Comparison of ENCODE assay signal across 28 cellular contexts in the genomic region with DNA sequence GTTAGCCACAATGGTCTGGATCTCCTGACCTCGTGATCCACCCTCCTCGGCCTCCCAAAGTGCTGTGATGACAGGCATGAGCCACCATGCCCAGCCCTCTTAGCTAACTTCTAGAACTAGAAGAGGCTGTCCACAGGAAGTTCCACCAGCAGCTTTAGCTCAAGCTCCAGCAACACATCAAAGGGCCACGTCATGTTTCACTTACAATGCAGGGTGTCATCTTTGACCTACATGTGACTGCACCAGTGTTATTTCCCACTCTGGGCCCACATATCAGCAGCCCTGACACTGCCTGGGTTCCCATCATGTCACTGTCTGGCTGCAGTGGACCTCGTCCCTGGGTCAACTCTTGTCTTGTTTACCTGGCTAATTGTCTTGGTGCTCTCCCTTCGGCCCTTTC.
"Had no signal": no experiment of that assay in that cellular context is flagged by ENCODE, and none has a peak within 500 bp of the region (broad histone marks: within the 10 kb centered on the region; RNA-seq: fewer than 3 reads in every experiment).

No MANE protein-coding gene starts in this region.

- H3K4me1 Mint-ChIP-seq: immature natural killer cell; naive thymus-derived CD8-positive, alpha-beta T cell; nephron; stimulated activated memory B cell treated with anti-CD40 and anti-IgM and Interleukin-4, amounts not matched to agents 10 μg/mL and 1 μg/mL and 100 μg/mL, for 72 hours; stimulated activated naive CD8-positive, alpha-beta T cell treated with anti-CD3 and anti-CD28 coated beads, Interleukin-15, amount 100 ng/mL, for 72 hours had no signal

- H3K27me3 Mint-ChIP-seq: stimulated activated naive CD8-positive, alpha-beta T cell treated with anti-CD3 and anti-CD28 coated beads, Interleukin-15, amount 100 ng/mL, for 72 hours had no signal

- H3K9me3 ChIP-seq: left lung, lower lobe of right lung, pancreas, prostate gland, sigmoid colon, spleen, tibial nerve, upper lobe of left lung, vagina had no signal

- H3K27ac Mint-ChIP-seq: immature natural killer cell; naive thymus-derived CD8-positive, alpha-beta T cell; nephron; stimulated activated memory B cell treated with anti-CD40 and anti-IgM and Interleukin-4, amounts not matched to agents 10 μg/mL and 1 μg/mL and 100 μg/mL, for 72 hours had no signal

- ATAC-seq: left colon; left lung; lower lobe of right lung; naive thymus-derived CD8-positive, alpha-beta T cell; pancreas; right cardiac atrium; stimulated activated memory B cell treated with anti-CD40 and anti-IgM and Interleukin-4, amounts not matched to agents 10 μg/mL and 1 μg/mL and 100 μg/mL, for 72 hours; stimulated activated naive CD8-positive, alpha-beta T cell treated with anti-CD3 and anti-CD28 coated beads, Interleukin-15, amount 100 ng/mL, for 72 hours had no signal

- H3K4me3 ChIP-seq: left lung, lower lobe of right lung, pancreas, prostate gland, sigmoid colon, spleen, tibial nerve, upper lobe of left lung, vagina had no signal

- H3K4me3 Mint-ChIP-seq: immature natural killer cell; naive thymus-derived CD8-positive, alpha-beta T cell; nephron; neural crest cell; stimulated activated memory B cell treated with anti-CD40 and anti-IgM and Interleukin-4, amounts not matched to agents 10 μg/mL and 1 μg/mL and 100 μg/mL, for 72 hours; stimulated activated naive CD8-positive, alpha-beta T cell treated with anti-CD3 and anti-CD28 coated beads, Interleukin-15, amount 100 ng/mL, for 72 hours had no signal

- H3K36me3 ChIP-seq: left lung, lower lobe of right lung, pancreas, prostate gland, sigmoid colon, spleen, tibial nerve, upper lobe of left lung, vagina had no signal

- H3K27me3 ChIP-seq: left lung, pancreas, sigmoid colon, spleen, tibial nerve, upper lobe of left lung, vagina had no signal

- H3K27ac ChIP-seq: left lung, lower lobe of right lung, pancreas, prostate gland, sigmoid colon, spleen, tibial nerve, upper lobe of left lung, vagina had no signal

- H3K9me3 Mint-ChIP-seq: nephron; neural crest cell; stimulated activated memory B cell treated with anti-CD40 and anti-IgM and Interleukin-4, amounts not matched to agents 10 μg/mL and 1 μg/mL and 100 μg/mL, for 72 hours; stimulated activated naive CD8-positive, alpha-beta T cell treated with anti-CD3 and anti-CD28 coated beads, Interleukin-15, amount 100 ng/mL, for 72 hours had no signal

- H3K4me1 ChIP-seq: left lung, lower lobe of right lung, pancreas, prostate gland, sigmoid colon, spleen, tibial nerve, upper lobe of left lung, vagina had no signal

- H3K36me3 Mint-ChIP-seq: immature natural killer cell; naive thymus-derived CD8-positive, alpha-beta T cell; stimulated activated memory B cell treated with anti-CD40 and anti-IgM and Interleukin-4, amounts not matched to agents 10 μg/mL and 1 μg/mL and 100 μg/mL, for 72 hours had no signal

- DNase-seq: hypothalamus; immature natural killer cell; kidney; left colon; left lung; lower lobe of right lung; mammary epithelial cell; mesenchymal stem cell; naive thymus-derived CD8-positive, alpha-beta T cell; nucleus accumbens; pancreas; posterior cingulate gyrus; retina; right cardiac atrium; sigmoid colon; small intestine; spleen; stimulated activated CD4-positive, alpha-beta T cell treated with anti-CD3 and anti-CD28 coated beads, Interleukin-4, amount 100 ng/mL, for 24 hours; stimulated activated naive CD4-positive, alpha-beta T cell treated with Interleukin-2 at 50 U/mL for 16 hours; stimulated activated naive CD8-positive, alpha-beta T cell treated with anti-CD3 and anti-CD28 coated beads, Interleukin-15, amount 100 ng/mL, for 72 hours; substantia nigra; upper lobe of left lung had no signal
